In the genomic region with DNA sequence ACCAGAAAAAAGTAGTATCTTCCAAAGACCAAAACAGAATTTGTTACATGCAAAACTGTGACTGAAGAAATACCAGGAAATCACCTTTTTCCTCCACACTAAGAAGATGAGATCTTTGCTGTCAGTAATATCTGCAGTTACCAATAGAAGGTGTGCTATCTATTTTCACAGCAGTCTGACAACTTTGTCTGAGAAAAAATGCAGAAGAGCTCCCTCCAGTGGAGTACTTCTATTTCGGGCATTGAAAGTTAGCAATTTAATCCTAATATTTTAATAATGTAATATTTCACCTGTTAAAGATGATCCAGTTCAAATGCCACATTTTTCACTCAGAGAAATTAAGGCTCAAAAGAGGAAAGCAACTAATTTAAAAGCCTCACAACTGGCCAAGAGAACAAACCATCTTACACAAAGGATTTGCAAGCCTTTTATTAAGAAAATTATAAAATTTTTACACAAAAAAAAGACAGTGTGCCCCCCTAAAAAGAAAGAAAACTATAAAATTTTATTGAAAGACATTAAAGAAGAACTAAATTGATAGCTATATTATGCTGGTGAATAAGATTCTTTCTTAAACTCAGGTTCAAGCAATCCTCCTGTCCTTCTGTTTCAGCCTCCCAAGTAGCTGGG, we compare ENCODE assay signal across 8 cellular contexts. TPM values are rescaled to one million over a fixed set of nuclear protein-coding genes. Genes with fewer than 3 reads are reported as not detected.
A peak's percentile ranks its signal among the peaks of the same experiment; 100 is the strongest.
DNase-seq lines count a peak whose midpoint lies in the region; ATAC-seq and TF ChIP-seq lines count a peak whose summit lies in the region.

No MANE protein-coding gene starts in this region.

- no peaks in the 10 kb centered on the region for H3K27me3 Mint-ChIP-seq in activated CD4-positive, alpha-beta T cell treated with anti-CD3 and anti-CD28 coated beads, Interleukin-2, amount 10 ng/mL, durations not matched to agents 24 days and 14 days
- no peaks in the 10 kb centered on the region for H3K27me3 Mint-ChIP-seq in endothelial cell (ENCODE audit: unreplicated experiment)

- peak; percentile 73 for ATAC-seq in HG02610 (IDR thresholded peaks at IDR 0.05; ENCODE audit: unreplicated experiment)
- no peak for ATAC-seq in GM19324 (IDR thresholded peaks at IDR 0.05; ENCODE audit: low FRiP score, unreplicated experiment)

- no peak overlapping the region for H3K27ac Mint-ChIP-seq in activated CD4-positive, alpha-beta T cell treated with anti-CD3 and anti-CD28 coated beads, Interleukin-2, amount 10 ng/mL, durations not matched to agents 24 days and 14 days
- no peak overlapping the region for H3K27ac Mint-ChIP-seq in endothelial cell (ENCODE audit: unreplicated experiment)

- no peaks in the 10 kb centered on the region for H3K4me1 Mint-ChIP-seq in activated CD4-positive, alpha-beta T cell treated with anti-CD3 and anti-CD28 coated beads, Interleukin-2, amount 10 ng/mL, durations not matched to agents 24 days and 14 days
- H3K4me1 Mint-ChIP-seq in endothelial cell (ENCODE audit: unreplicated experiment): no peaks in the 10 kb centered on the region

- intact Hi-C loops in activated CD4-positive, alpha-beta T cell treated with anti-CD3 and anti-CD28 coated beads, Interleukin-2, amount 10 ng/mL, durations not matched to agents 24 days and 14 days (cut with micrococcal nuclease): loop anchor here (5.0 kb wide), 1 partner anchor 837 kb away; no protein-coding TSS in a partner anchor

- H3K9me3 Mint-ChIP-seq in activated CD4-positive, alpha-beta T cell treated with anti-CD3 and anti-CD28 coated beads, Interleukin-2, amount 10 ng/mL, durations not matched to agents 24 days and 14 days: no peaks in the 10 kb centered on the region
- no peaks in the 10 kb centered on the region for H3K9me3 Mint-ChIP-seq in endothelial cell (ENCODE audit: unreplicated experiment)

- peak; percentile 84 for TF ChIP-seq CTCF in endothelial cell (IDR thresholded peaks at IDR 0.05; ENCODE audit: unreplicated experiment)

- peaks cover 4% of the 10 kb centered on the region for H3K36me3 Mint-ChIP-seq in activated CD4-positive, alpha-beta T cell treated with anti-CD3 and anti-CD28 coated beads, Interleukin-2, amount 10 ng/mL, durations not matched to agents 24 days and 14 days (ENCODE audit: low read depth)
- H3K36me3 Mint-ChIP-seq in endothelial cell (ENCODE audit: low read depth, unreplicated experiment): no peaks in the 10 kb centered on the region

- H3K4me3 Mint-ChIP-seq in activated CD4-positive, alpha-beta T cell treated with anti-CD3 and anti-CD28 coated beads, Interleukin-2, amount 10 ng/mL, durations not matched to agents 24 days and 14 days: no peak overlapping the region
- H3K4me3 Mint-ChIP-seq in endothelial cell (ENCODE audit: unreplicated experiment): no peak overlapping the region

- peak; percentile 60 for DNase-seq in activated CD4-positive, alpha-beta T cell treated with anti-CD3 and anti-CD28 coated beads, Interleukin-2, amount 10 ng/mL, durations not matched to agents 24 days and 14 days
- DNase-seq in activated CD4-positive, alpha-beta T cell treated with anti-CD3 and anti-CD28 coated beads for 48 hours: no peak
- DNase-seq in NCI-H748 treated with DMSO at 0.1 percent for 48 hours (lab: John Stamatoyannopoulos, UW) (peak; percentile 5), endothelial cell (ENCODE audit: low spot score) (no peak), renal cortical epithelial cell (ENCODE audit: low read depth) (peak; percentile 66)
- no peak for DNase-seq in activated T-cell treated with anti-CD3 and anti-CD28 coated beads, Interleukin-2, amount 50 U/mL, for 1 hour

RNA-seq across cellular contexts. Expression of gene DEPDC1B, which starts 50.6 kb away (rescaled TPM):
- 19.8 and 20.5 TPM in 2 replicates for total RNA-seq in activated CD4-positive, alpha-beta T cell treated with anti-CD3 and anti-CD28 coated beads, Interleukin-2, amount 10 ng/mL, durations not matched to agents 24 days and 14 days
- 6.4 TPM for total RNA-seq in endothelial cell (ENCODE audit: unreplicated experiment)
- 5.7 and 17.9 TPM in 2 replicates for total RNA-seq in renal cortical epithelial cell

Comparison
In these comparisons a context has a peak if more than half of its experiments do, and no peak if none do; other contexts are left out.
1. DNase-seq: peak in activated CD4-positive, alpha-beta T cell treated with anti-CD3 and anti-CD28 coated beads, Interleukin-2, amount 10 ng/mL, durations not matched to agents 24 days and 14 days (single experiment), NCI-H748 treated with DMSO at 0.1 percent for 48 hours (single experiment) and renal cortical epithelial cell (single experiment); none in activated CD4-positive, alpha-beta T cell treated with anti-CD3 and anti-CD28 coated beads for 48 hours (single experiment), endothelial cell (single experiment) and activated T-cell treated with anti-CD3 and anti-CD28 coated beads, Interleukin-2, amount 50 U/mL, for 1 hour (single experiment).